In the genomic region with DNA sequence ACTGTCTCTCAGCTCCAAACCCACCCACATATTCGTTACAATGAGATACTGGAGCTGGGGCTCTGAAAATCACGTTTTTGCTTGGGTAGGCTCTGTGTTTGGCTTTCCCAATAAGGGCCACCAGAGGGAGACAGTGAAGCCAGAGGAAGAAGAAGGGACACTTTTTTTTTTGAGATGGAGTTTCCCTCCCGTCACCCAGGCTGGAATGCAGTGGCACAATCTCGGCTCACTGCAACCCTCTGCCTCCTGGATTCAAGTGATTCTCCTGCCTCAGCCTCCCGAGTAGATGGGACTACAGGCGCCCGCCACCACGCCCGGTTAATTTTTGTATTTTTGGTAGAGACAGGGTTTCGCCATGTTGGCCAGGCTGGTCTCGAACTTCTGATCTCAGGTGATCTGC, we compare ENCODE assay signal across 8 cellular contexts. TPM values are rescaled to one million over a fixed set of nuclear protein-coding genes. Genes with fewer than 3 reads are reported as not detected.
DNase-seq lines count a peak whose midpoint lies in the region; ATAC-seq and TF ChIP-seq lines count a peak whose summit lies in the region.
"Not testable (repeated sequence)": the region's sequence is repeated elsewhere in the genome, so short reads cannot be mapped to it uniquely, and the experiment has no call there.

No MANE protein-coding gene starts in this region.

- not testable (repeated sequence) for H3K9me3 Mint-ChIP-seq in CD8-positive, alpha-beta T cell; mesothelial cell of epicardium

- not testable (repeated sequence) for H2AFZ ChIP-seq in HCT116 (ENCODE audit: low read depth, low read length, poor library complexity, severe bottlenecking); fibroblast of lung (ENCODE audit: low read length)

- H3K27me3 Mint-ChIP-seq in CD8-positive, alpha-beta T cell (ENCODE audit: low read depth); mesothelial cell of epicardium (ENCODE audit: low read depth): not testable (repeated sequence)

- not testable (repeated sequence) for H3K4me2 ChIP-seq in HCT116 (ENCODE audit: low read length); fibroblast of lung (ENCODE audit: extremely low read depth, insufficient read depth, low read length)

- H3K9me2 ChIP-seq in HCT116 (ENCODE audit: insufficient read depth): not testable (repeated sequence)

- peak overlapping the region; percentile 87 for H3K27ac Mint-ChIP-seq in CD8-positive, alpha-beta T cell
- H3K27ac Mint-ChIP-seq in mesothelial cell of epicardium: not testable (repeated sequence)

- H3K4me3 Mint-ChIP-seq in CD8-positive, alpha-beta T cell: peak overlapping the region; percentile 39
- H3K4me3 Mint-ChIP-seq in mesothelial cell of epicardium: not testable (repeated sequence)

- not testable (repeated sequence) for H3K27ac ChIP-seq in CD8-positive, alpha-beta T cell (ENCODE audit: low read depth, low read length); HCT116 (ENCODE audit: low read depth, low read length); fibroblast of lung (ENCODE audit: insufficient read depth, low read length)

- H3K4me3 ChIP-seq in CD8-positive, alpha-beta T cell (ENCODE audit: low read depth, low read length); HCT116 (replicated peaks in 1 of 2; ENCODE audit: low read depth in 1 of 2, low read length in 2 of 2); fibroblast of lung (replicated peaks in 1 of 4; ENCODE audit: control extremely low read depth in 1 of 4, insufficient read depth in 1 of 4, low read depth in 3 of 4, low read length in 4 of 4): not testable (repeated sequence)

- TF ChIP-seq POLR2A in HCT116 (IDR thresholded peaks at IDR 0.05; ENCODE audit: borderline replicate concordance, extremely low read depth, insufficient read depth, insufficient read length): not testable (repeated sequence)

- DNase-seq in CD8-positive, alpha-beta T cell: peak; percentile 51 to 80 (median 77)
- peak; percentile 68 for DNase-seq in HCT116 (ENCODE audit: low read depth, low spot score)
- peak; percentile 37 for DNase-seq in NCI-H2196 treated with DMSO at 0.1 percent for 48 hours (lab: John Stamatoyannopoulos, UW; ENCODE audit: unreplicated experiment)
- DNase-seq in T-helper 9 cell: peak; percentile 66
- peak; percentile 10 to 59 (median 24) for DNase-seq in activated naive CD4-positive, alpha-beta T cell (lab: John Stamatoyannopoulos, UW)
- DNase-seq in fibroblast of lung (ENCODE audit: low read depth in 2 of 2): peak; percentile 40 to 59
- peak in 1 of 2 experiments; percentile 55 for DNase-seq in mesothelial cell of epicardium (ENCODE audit: low spot score in 2 of 2, unreplicated experiment in 2 of 2)
- DNase-seq in stimulated activated CD4-positive, alpha-beta T cell treated with anti-CD3 and anti-CD28 coated beads, TNF-alpha, amount 100 ng/mL, for 4 hours (ENCODE audit: low read depth in 3 of 3): peak in 2 of 3 experiments; percentile 59 to 64

- H3K79me2 ChIP-seq in HCT116 (ENCODE audit: insufficient read depth, low read length); fibroblast of lung (ENCODE audit: control insufficient read depth, insufficient read depth, low read length): not testable (repeated sequence)

- not testable (repeated sequence) for BruUV-seq in HCT116 (replicated peaks; lab: Mats Ljungman, UMichigan)

- RAD21 ChIA-PET in HCT116 (lab: Charles Lee; ENCODE audit: low non-redundant PET in 1 of 2, low total read pairs in 2 of 2, uncharacterized antibody in 2 of 2, unreplicated experiment in 2 of 2): interaction anchor here (0.6 to 1.0 kb wide), 2 partner anchors 39 to 91 kb away, joined by 3 read pairs; no protein-coding TSS in a partner anchor

- not testable (repeated sequence) for H3K36me3 ChIP-seq in CD8-positive, alpha-beta T cell (ENCODE audit: insufficient read depth, low read length); HCT116 (ENCODE audit: control insufficient read depth in 1 of 2, insufficient read depth in 2 of 2, low read length in 2 of 2); fibroblast of lung (ENCODE audit: control insufficient read depth, insufficient read depth, low read length)

- peak; percentile 75 for TF ChIP-seq CTCF in CD8-positive, alpha-beta T cell (IDR thresholded peaks at IDR 0.05)
- TF ChIP-seq CTCF in HCT116 (IDR thresholded peaks at IDR 0.05 in 2 of 3, conservative IDR thresholded peaks at IDR 0.05 in 1 of 3; ENCODE audit: borderline replicate concordance in 1 of 3, insufficient read depth in 1 of 3, low read depth in 2 of 3, low read length in 2 of 3): peak; percentile 66 to 84 (median 73); a peak in 5 of 6 replicates
- TF ChIP-seq CTCF in fibroblast of lung (conservative IDR thresholded peaks at IDR 0.05 in 1 of 2, IDR thresholded peaks at IDR 0.05 in 1 of 2; ENCODE audit: low read depth in 1 of 2, low read length in 2 of 2): peak; percentile 80 to 91
- TF ChIP-seq CTCF in mesothelial cell of epicardium (IDR thresholded peaks at IDR 0.05; ENCODE audit: unreplicated experiment): peak; percentile 59

- not testable (repeated sequence) for H4K20me1 ChIP-seq in HCT116 (ENCODE audit: insufficient read depth); fibroblast of lung (ENCODE audit: control insufficient read depth, extremely low read depth, insufficient read depth, low read length)

- CTCF ChIA-PET in CD8-positive, alpha-beta T cell (lab: Charles Lee): interaction anchor here (0.6 to 5.1 kb wide), 32 partner anchors 10 to 601 kb away, joined by 3 to 72 read pairs (median 4); a partner anchor contains a TSS
- CTCF ChIA-PET in HCT116 (lab: Charles Lee): interaction anchor here (0.6 to 3.1 kb wide), 17 partner anchors 10 to 206 kb away, joined by 3 to 17 read pairs (median 4); a partner anchor contains a TSS

- H3K4me1 ChIP-seq in CD8-positive, alpha-beta T cell (ENCODE audit: insufficient read depth, low read length): peaks cover 14% of the 10 kb centered on the region
- peaks cover 0 to 14% of the 10 kb centered on the region in 2 experiments; a peak in 1 of 4 replicates for H3K4me1 ChIP-seq in HCT116 (ENCODE audit: control insufficient read depth in 1 of 2, insufficient read depth in 2 of 2, low read length in 2 of 2)
- not testable (repeated sequence) for H3K4me1 ChIP-seq in fibroblast of lung (ENCODE audit: control insufficient read depth, extremely low read depth, insufficient read depth, low read length)

- intact Hi-C loops in CD8-positive, alpha-beta T cell (cut with DNase I, micrococcal nuclease): loop anchor here (1.0 to 2.0 kb wide), 3 partner anchors 23 to 68 kb away; no protein-coding TSS in a partner anchor
- intact Hi-C loops in HCT116 (cut with micrococcal nuclease): loop anchor here (1.0 kb wide), 1 partner anchor 68 kb away; no protein-coding TSS in a partner anchor

- H3K36me3 Mint-ChIP-seq in CD8-positive, alpha-beta T cell; mesothelial cell of epicardium: not testable (repeated sequence)

- peaks cover 19% of the 10 kb centered on the region for H3K4me1 Mint-ChIP-seq in CD8-positive, alpha-beta T cell (ENCODE audit: low read depth)
- H3K4me1 Mint-ChIP-seq in mesothelial cell of epicardium: not testable (repeated sequence)

- not testable (repeated sequence) for H3K9me3 ChIP-seq in CD8-positive, alpha-beta T cell (ENCODE audit: low read length); HCT116 (ENCODE audit: control insufficient read depth in 1 of 2, insufficient read depth in 1 of 2, low read depth in 1 of 2, low read length in 2 of 2); fibroblast of lung (ENCODE audit: control insufficient read depth, insufficient read depth, low read depth, low read length)

- not testable (repeated sequence) for H3K27me3 ChIP-seq in CD8-positive, alpha-beta T cell (ENCODE audit: insufficient read depth, low read length); HCT116 (ENCODE audit: insufficient read depth, low read length); fibroblast of lung (ENCODE audit: control insufficient read depth, insufficient read depth, low read length)

- POLR2A ChIA-PET in CD8-positive, alpha-beta T cell (lab: Charles Lee): interaction anchor here (0.5 to 1.4 kb wide), 5 partner anchors 9 to 131 kb away, joined by 3 to 4 read pairs (median 3); a partner anchor contains a TSS
- POLR2A ChIA-PET in HCT116 (lab: Charles Lee): interaction anchor here (1.1 to 2.3 kb wide), 3 partner anchors 53 to 208 kb away, joined by 3 to 6 read pairs (median 4); no protein-coding TSS in a partner anchor

- peak; percentile 72 for TF ChIP-seq RAD21 in HCT116 (IDR thresholded peaks at IDR 0.05; ENCODE audit: low read depth)

- peak; percentile 93 for ATAC-seq in CD8-positive, alpha-beta T cell
- ATAC-seq in HCT116: peak; percentile 90

- H3K9ac ChIP-seq in HCT116 (ENCODE audit: low read length); fibroblast of lung (ENCODE audit: insufficient read depth, low read length): not testable (repeated sequence)

RNA-seq across cellular contexts. Expression of a gene that starts 16.4 kb away (rescaled TPM):
- 10 to 100 TPM; 55.2 to 55.4 TPM for total RNA-seq in CD8-positive, alpha-beta T cell
- total RNA-seq in HCT116 (2021; ENCODE audit: unreplicated experiment) (24.4 TPM), fibroblast of lung (4.6 and 6.3 TPM in 2 replicates), mesothelial cell of epicardium (25.8 to 28.8 TPM (median 28.4 TPM) in 3 replicates)
- 30.7 and 39.9 TPM in 2 replicates for polyA plus RNA-seq in HCT116 (2012)
- 16.9 and 22.3 TPM in 2 replicates for polyA plus RNA-seq in fibroblast of lung
- polyA plus RNA-seq in fibroblast of lung (2012): 14.3 and 18.7 TPM in 2 replicates
- polyA minus RNA-seq in fibroblast of lung (ENCODE audit: low replicate concordance): 56.9 and 116 TPM in 2 replicates

RNA-seq across cellular contexts. Expression of a gene that starts 22.4 kb away (rescaled TPM):
- 10 to 100 TPM in 1 of 2 experiments, 1 to 10 TPM in 1; 9.5 to 12.7 TPM for total RNA-seq in CD8-positive, alpha-beta T cell
- total RNA-seq in HCT116 (2021; ENCODE audit: unreplicated experiment): 13.2 TPM
- polyA plus RNA-seq in HCT116 (2012): 13.8 and 16.8 TPM in 2 replicates
- total RNA-seq in fibroblast of lung: 17.2 and 29.6 TPM in 2 replicates
- 10.4 and 13.3 TPM in 2 replicates for polyA plus RNA-seq in fibroblast of lung
- polyA plus RNA-seq in fibroblast of lung (2012): 7.6 and 8.9 TPM in 2 replicates
- polyA minus RNA-seq in fibroblast of lung (ENCODE audit: low replicate concordance): 16.0 and 24.3 TPM in 2 replicates
- 10.7 to 14.0 TPM (median 13.1 TPM) in 3 replicates for total RNA-seq in mesothelial cell of epicardium

RNA-seq across cellular contexts. Expression of a gene that starts 52.8 kb away (rescaled TPM):
- total RNA-seq in CD8-positive, alpha-beta T cell: 1 to 10 TPM; 1.1 TPM
- total RNA-seq in HCT116 (2021; ENCODE audit: unreplicated experiment): 245 TPM
- 354 and 441 TPM in 2 replicates for polyA plus RNA-seq in HCT116 (2012)
- under 0.01 TPM in 1 of 2 replicates, not detected in the other for total RNA-seq in fibroblast of lung
- 0.19 and 0.34 TPM in 2 replicates for polyA plus RNA-seq in fibroblast of lung
- polyA plus RNA-seq in fibroblast of lung (2012): 0.16 and 0.55 TPM in 2 replicates
- 1.3 TPM in 1 of 2 replicates, not detected in the other for polyA minus RNA-seq in fibroblast of lung (ENCODE audit: low replicate concordance)
- total RNA-seq in mesothelial cell of epicardium: 2.7 to 4.4 TPM (median 3.8 TPM) in 3 replicates

Comparison
In these comparisons a context has a peak if more than half of its experiments do, and no peak if none do; other contexts are left out.
1. RNA of a gene that starts 52.8 kb away (total RNA-seq): 245 TPM in HCT116 (single experiment); 2.7 to 4.4 TPM in mesothelial cell of epicardium, 1.1 TPM in CD8-positive, alpha-beta T cell and under 0.01 TPM in fibroblast of lung; every median in the first group is over 10 times any median in the second.
2. Peak in every context shown above with its lines, with median percentiles within 50 percentile points of each other: CTCF ChIP-seq.